Comparison of ENCODE assay signal across 24 cellular contexts in the genomic region with DNA sequence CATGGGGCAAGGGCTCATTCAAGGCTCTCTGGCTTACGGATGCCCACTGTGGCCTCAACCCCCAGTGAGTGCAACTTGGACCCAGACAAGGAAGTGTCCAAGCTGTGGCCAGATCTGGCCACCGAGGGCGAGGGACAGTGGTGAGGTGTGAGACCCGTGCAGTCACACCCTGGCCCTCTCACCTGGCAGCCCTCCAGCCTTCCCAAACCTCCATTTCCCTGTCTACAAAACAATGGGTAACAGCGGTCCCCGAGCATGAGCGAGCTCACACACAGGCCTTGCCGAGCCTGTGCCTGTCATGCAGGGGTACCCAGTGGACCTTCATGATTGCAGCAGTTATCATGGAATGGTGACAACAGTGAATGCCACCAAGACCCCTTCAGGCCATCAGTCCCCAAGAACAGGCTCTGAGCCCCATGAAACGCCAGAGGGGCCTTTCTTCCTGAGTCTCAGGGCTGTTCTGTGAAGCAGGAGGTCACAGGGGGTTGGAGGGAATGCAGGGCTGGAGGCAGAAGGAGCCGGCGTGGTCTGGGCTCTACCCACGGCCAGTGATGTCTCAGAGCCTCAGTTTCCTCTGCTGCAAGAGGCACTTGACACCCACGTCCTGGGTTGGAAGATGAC. TPM values are rescaled to one million over a fixed set of nuclear protein-coding genes. Genes with fewer than 3 reads are reported as not detected.
"Had no signal": no experiment of that assay in that cellular context is flagged by ENCODE, and none has a peak within 500 bp of the region (broad histone marks: within the 10 kb centered on the region; RNA-seq: fewer than 3 reads in every experiment).

No MANE protein-coding gene starts in this region.

- H3K4me3 ChIP-seq: heart left ventricle, lower lobe of right lung, mucosa of descending colon, vagina had no signal

- H3K9me3 ChIP-seq: lower lobe of right lung, vagina had no signal

- H3K27ac Mint-ChIP-seq: activated naive CD4-positive, alpha-beta T cell treated with anti-CD3 and anti-CD28 coated beads, Interleukin-2, amount 10 ng/mL, durations not matched to agents 7 days and 5 days; activated naive CD8-positive, alpha-beta T cell treated with anti-CD3 and anti-CD28 coated beads, Interleukin-2, amount 50 U/mL, for 24 hours; natural killer cell treated with Interleukin-12 subunit alpha and Interleukin-12 subunit beta and Interleukin-15 and Interleukin-18, amount 100 ng/mL, for 72 hours; T-helper 1 cell treated with Interleukin-12 subunit alpha and Interleukin-12 subunit beta and Interleukin-4 antibody, amounts not matched to agents 30 μg/mL and 1 μg/mL, for 36 hours had no signal

- H3K27ac ChIP-seq: lower lobe of right lung, vagina, VCaP had no signal

- H3K27me3 ChIP-seq: heart left ventricle, vagina had no signal

- H3K4me3 Mint-ChIP-seq: activated naive CD4-positive, alpha-beta T cell treated with anti-CD3 and anti-CD28 coated beads, Interleukin-2, amount 10 ng/mL, durations not matched to agents 7 days and 5 days; activated naive CD8-positive, alpha-beta T cell treated with anti-CD3 and anti-CD28 coated beads, Interleukin-2, amount 50 U/mL, for 24 hours; immature natural killer cell; natural killer cell treated with Interleukin-12 subunit alpha and Interleukin-12 subunit beta and Interleukin-15 and Interleukin-18, amount 100 ng/mL, for 72 hours; T-helper 1 cell treated with Interleukin-12 subunit alpha and Interleukin-12 subunit beta and Interleukin-4 antibody, amounts not matched to agents 30 μg/mL and 1 μg/mL, for 36 hours had no signal

- H3K36me3 ChIP-seq: heart left ventricle, lower lobe of right lung, vagina had no signal

- DNase-seq: activated CD4-positive, alpha-beta T cell treated with anti-CD3 and anti-CD28 coated beads for 48 hours; activated CD4-positive, alpha-beta T cell treated with anti-CD3 and anti-CD28 coated beads, Interleukin-2, amount 50 U/mL, for 48 hours; activated CD8-positive, alpha-beta memory T cell treated with anti-CD3 and anti-CD28 coated beads for 24 hours; activated gamma-delta T cell; activated naive CD4-positive, alpha-beta T cell treated with anti-CD3 and anti-CD28 coated beads, Interleukin-2, amount 10 ng/mL, durations not matched to agents 7 days and 5 days; activated naive CD8-positive, alpha-beta T cell treated with anti-CD3 and anti-CD28 coated beads, Interleukin-2, amount 50 U/mL, for 24 hours; amygdala; cortex of kidney; hypothalamus; immature natural killer cell; lower lobe of right lung; mesendoderm; stimulated activated naive CD4-positive, alpha-beta T cell treated with Interleukin-2 at 50 U/mL for 16 hours; SW 1271; T-helper 9 cell; trophoblast cell had no signal

- ATAC-seq: activated CD4-positive, CD25-positive, alpha-beta regulatory T cell treated with anti-CD3 and anti-CD28 coated beads, Interleukin-2, amount 50 U/mL, for 24 hours; activated naive CD8-positive, alpha-beta T cell treated with anti-CD3 and anti-CD28 coated beads, Interleukin-2, amount 50 U/mL, for 24 hours; heart left ventricle; lower lobe of right lung; mucosa of descending colon; natural killer cell treated with Interleukin-12 subunit alpha and Interleukin-12 subunit beta and Interleukin-15 and Interleukin-18, amount 100 ng/mL, for 72 hours had no signal

- H3K27me3 Mint-ChIP-seq: activated naive CD8-positive, alpha-beta T cell treated with anti-CD3 and anti-CD28 coated beads, Interleukin-2, amount 50 U/mL, for 24 hours; natural killer cell treated with Interleukin-12 subunit alpha and Interleukin-12 subunit beta and Interleukin-15 and Interleukin-18, amount 100 ng/mL, for 72 hours had no signal

RNA-seq across cellular contexts. Expression of gene RAMP1, which starts 49.8 kb away (rescaled TPM):
- total RNA-seq: endothelial cell of umbilical vein had no signal
